In the genomic region with DNA sequence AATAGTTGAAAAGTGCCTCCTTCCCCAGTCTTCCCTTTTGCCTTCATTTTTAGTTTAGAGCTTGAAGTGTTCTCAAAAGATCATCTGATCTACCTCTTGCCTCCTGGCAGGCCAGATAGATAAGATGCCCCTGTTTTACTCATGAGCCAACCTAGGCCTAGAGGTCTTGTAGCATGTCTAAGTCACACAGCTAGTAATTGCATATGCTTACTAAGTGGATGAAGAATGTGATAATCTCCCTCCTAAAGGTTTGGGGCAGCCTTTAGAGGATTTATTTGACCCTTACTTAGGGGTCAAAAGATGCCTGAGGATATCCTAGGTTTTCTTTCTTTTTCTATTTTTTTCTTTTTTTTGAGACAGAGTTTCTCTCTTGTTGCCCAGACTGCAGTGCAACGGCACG, we compare ENCODE assay signal across 24 cellular contexts. TPM values are rescaled to one million over a fixed set of nuclear protein-coding genes. Genes with fewer than 3 reads are reported as not detected.
DNase-seq lines count a peak whose midpoint lies in the region; ATAC-seq, FAIRE-seq and TF ChIP-seq lines count a peak whose summit lies in the region.
"Had no signal": no experiment of that assay in that cellular context is flagged by ENCODE, and none has a peak within 500 bp of the region (broad histone marks: within the 10 kb centered on the region; RNA-seq: fewer than 3 reads in every experiment).

No MANE protein-coding gene starts in this region.

- no peak overlapping the region for H3K27ac ChIP-seq in MM.1S (ENCODE audit: low read length)
- H3K27ac ChIP-seq in mammary epithelial cell (ENCODE audit: insufficient read depth, low read depth, low read length): peak overlapping the region; percentile 68
- peak overlapping the region; percentile 92 for H3K27ac ChIP-seq in keratinocyte (ENCODE audit: control insufficient read depth, insufficient read depth, low read length)
- H3K27ac ChIP-seq in endodermal cell (ENCODE audit: low read depth, low read length): no peak overlapping the region
- H3K27ac ChIP-seq: heart right ventricle, sigmoid colon, suprapubic skin had no signal

- no peaks in the 10 kb centered on the region for H3K9me3 ChIP-seq in MM.1S (replicated peaks; ENCODE audit: insufficient read depth, low read length)
- H3K9me3 ChIP-seq in mammary epithelial cell (replicated peaks; ENCODE audit: insufficient read depth, low read length): no peaks in the 10 kb centered on the region
- no peaks in the 10 kb centered on the region for H3K9me3 ChIP-seq in keratinocyte (ENCODE audit: control insufficient read depth, low read depth, low read length)
- H3K9me3 ChIP-seq in endodermal cell (ENCODE audit: control insufficient read depth, low read length): no peaks in the 10 kb centered on the region
- H3K9me3 ChIP-seq: esophagus squamous epithelium, HAP-1, heart right ventricle, sigmoid colon, suprapubic skin had no signal

- H3K4me3 Mint-ChIP-seq in Calu3 (ENCODE audit: low read depth, unreplicated experiment): peak overlapping the region; percentile 79
- no peak overlapping the region for H3K4me3 Mint-ChIP-seq in effector memory CD8-positive, alpha-beta T cell
- no peak overlapping the region for H3K4me3 Mint-ChIP-seq in endodermal cell

- peak overlapping the region; percentile 74 for H3K27ac Mint-ChIP-seq in Calu3 (ENCODE audit: unreplicated experiment)
- H3K27ac Mint-ChIP-seq in effector memory CD8-positive, alpha-beta T cell: no peak overlapping the region
- no peak overlapping the region for H3K27ac Mint-ChIP-seq in endodermal cell
- H3K27ac Mint-ChIP-seq: IgD-negative memory B cell had no signal

- intact Hi-C loops in Calu3 (cut with micrococcal nuclease; ENCODE audit: unreplicated experiment) (no loop called here), mammary epithelial cell (cut with micrococcal nuclease) (loop anchor here (1.0 to 5.0 kb wide), 2 partner anchors 55 to 1765 kb away; no protein-coding TSS in a partner anchor)

- TF ChIP-seq CTCF in Calu3 (IDR thresholded peaks at IDR 0.05; ENCODE audit: unreplicated experiment) (no peak), MM.1S (IDR thresholded peaks at IDR 0.05; ENCODE audit: low read length) (no peak), mammary epithelial cell (conservative IDR thresholded peaks at IDR 0.05 in 1 of 2, IDR thresholded peaks at IDR 0.05 in 1 of 2; ENCODE audit: extremely low read depth in 1 of 2, insufficient read depth in 1 of 2, low read depth in 1 of 2, low read length in 2 of 2) (no peak), keratinocyte (optimal IDR thresholded peaks at IDR 0.05 in 1 of 3, IDR thresholded peaks at IDR 0.05 in 1 of 3, conservative IDR thresholded peaks at IDR 0.05 in 1 of 3; ENCODE audit: extremely low read depth in 1 of 3, insufficient read depth in 2 of 3, low read length in 3 of 3) (no peak), endodermal cell (conservative IDR thresholded peaks at IDR 0.05) (no peak)

- H3F3A ChIP-seq in MM.1S (ENCODE audit: insufficient read depth, low read length): 0 out of 2 replicates have a peak, but pooled peaks cover 6% of the 10 kb centered on the region

- H3K4me3 ChIP-seq in MM.1S (ENCODE audit: low read length): 0 out of 2 replicates have a peak overlapping the region, but pooled peaks have one; percentile 82
- peak overlapping the region; percentile 88 to 93 (median 89) for H3K4me3 ChIP-seq in mammary epithelial cell (replicated peaks in 1 of 3; ENCODE audit: insufficient read depth in 1 of 3, low read depth in 2 of 3, low read length in 3 of 3)
- peak overlapping the region; percentile 87 to 96 (median 93) for H3K4me3 ChIP-seq in keratinocyte (ENCODE audit: control insufficient read depth in 2 of 3, extremely low read depth in 1 of 3, insufficient read depth in 2 of 3, low read depth in 1 of 3, low read length in 3 of 3)
- no peak overlapping the region for H3K4me3 ChIP-seq in endodermal cell (ENCODE audit: low read length)
- H3K4me3 ChIP-seq: sigmoid colon had no signal

- 90% methylated on average over 2 of the region's 2 CpGs for WGBS in mammary epithelial cell (ENCODE audit: low coverage, missing lambda C conversion rate)
- 73 to 91% methylated on average over 2 of the region's 2 CpGs for WGBS in endodermal cell (ENCODE audit: insufficient coverage in 1 of 2, insufficient read length in 1 of 2), 2 experiments

- H2AFZ ChIP-seq in MM.1S (ENCODE audit: low read length): no peak overlapping the region
- no peak overlapping the region for H2AFZ ChIP-seq in mammary epithelial cell (ENCODE audit: low read depth, low read length)
- H2AFZ ChIP-seq in keratinocyte (ENCODE audit: control insufficient read depth, low read length): no peak overlapping the region

- no peak for ATAC-seq in GM18907 (IDR thresholded peaks at IDR 0.05; ENCODE audit: unreplicated experiment)
- no peak for ATAC-seq in effector memory CD8-positive, alpha-beta T cell (replicated peaks)
- ATAC-seq: activated CD4-positive, CD25-positive, alpha-beta regulatory T cell treated with anti-CD3 and anti-CD28 coated beads, Interleukin-2, amount 50 U/mL, for 24 hours; heart right ventricle; left colon had no signal

- H3K79me2 ChIP-seq in MM.1S (ENCODE audit: low read length) (no peaks in the 10 kb centered on the region), mammary epithelial cell (ENCODE audit: insufficient read depth, low read length) (peaks cover 60% of the 10 kb centered on the region), keratinocyte (ENCODE audit: control insufficient read depth, insufficient read depth, low read length) (peaks cover 44% of the 10 kb centered on the region)

- H4K20me1 ChIP-seq in MM.1S (ENCODE audit: insufficient read depth, low read length) (no peaks in the 10 kb centered on the region), mammary epithelial cell (ENCODE audit: insufficient read depth, low read length) (no peaks in the 10 kb centered on the region), keratinocyte (ENCODE audit: control insufficient read depth, extremely low read depth, insufficient read depth, low read length) (no peaks in the 10 kb centered on the region)

- no peaks in the 10 kb centered on the region for H3K9me1 ChIP-seq in keratinocyte (ENCODE audit: control insufficient read depth, extremely low read depth, insufficient read depth, low read length)

- no TSS peak for BruUV-seq in Calu3 (replicated peaks; lab: Mats Ljungman, UMichigan)
- BruUV-seq in mammary epithelial cell (replicated peaks; lab: Mats Ljungman, UMichigan): no TSS peak

- H3K9ac ChIP-seq in MM.1S (ENCODE audit: low read length) (no peak overlapping the region), mammary epithelial cell (ENCODE audit: insufficient read depth, low read length) (peak overlapping the region; percentile 36), keratinocyte (ENCODE audit: control insufficient read depth, extremely low read depth, insufficient read depth, low read length) (peak overlapping the region; percentile 96), endodermal cell (ENCODE audit: extremely low read depth, low read length, poor library complexity, severe bottlenecking) (no peak overlapping the region)

- H3K4me1 Mint-ChIP-seq in Calu3 (ENCODE audit: low read depth, unreplicated experiment): peaks cover 24% of the 10 kb centered on the region
- H3K4me1 Mint-ChIP-seq in effector memory CD8-positive, alpha-beta T cell (ENCODE audit: low read depth in 2 of 2): peaks cover 16 to 17% of the 10 kb centered on the region in 2 donors
- peaks cover 27% of the 10 kb centered on the region for H3K4me1 Mint-ChIP-seq in endodermal cell

- H3K9me2 ChIP-seq in MM.1S (replicated peaks; ENCODE audit: insufficient read depth, low read length): no peaks in the 10 kb centered on the region

- H3K27me3 Mint-ChIP-seq in Calu3 (ENCODE audit: unreplicated experiment) (no peaks in the 10 kb centered on the region), endodermal cell (ENCODE audit: insufficient read depth) (peaks cover 93% of the 10 kb centered on the region)
- H3K27me3 Mint-ChIP-seq in effector memory CD8-positive, alpha-beta T cell: peaks cover 21 to 34% of the 10 kb centered on the region in 2 donors

- no peak for FAIRE-seq in keratinocyte (lab: Jason Lieb, UNC)
- FAIRE-seq: colon, G401.6 had no signal

- in situ Hi-C loops in mammary epithelial cell (cut with MboI; ENCODE audit: low sequenced_read_pairs in 2 of 2): loop anchor here in 1 of 2 donors (10.0 kb wide), 1 partner anchor 52 kb away; no protein-coding TSS in a partner anchor

- peaks cover 61% of the 10 kb centered on the region for H3K36me3 Mint-ChIP-seq in Calu3 (ENCODE audit: insufficient read depth, unreplicated experiment)
- no peaks in the 10 kb centered on the region for H3K36me3 Mint-ChIP-seq in effector memory CD8-positive, alpha-beta T cell (ENCODE audit: insufficient read depth)
- H3K36me3 Mint-ChIP-seq in endodermal cell (ENCODE audit: low read depth): no peaks in the 10 kb centered on the region

- H3K4me2 ChIP-seq in MM.1S (ENCODE audit: low read depth, low read length) (peak overlapping the region; percentile 100; the same call in 1 of the 2 replicates), mammary epithelial cell (ENCODE audit: insufficient read depth, low read depth, low read length) (peak overlapping the region; percentile 79), keratinocyte (ENCODE audit: control insufficient read depth, extremely low read depth, insufficient read depth, low read depth, low read length) (peak overlapping the region; percentile 91)

- H3K27me3 ChIP-seq in MM.1S (replicated peaks; ENCODE audit: insufficient read depth, low read length): no peaks in the 10 kb centered on the region
- H3K27me3 ChIP-seq in mammary epithelial cell (ENCODE audit: insufficient read depth, low read length): no peaks in the 10 kb centered on the region
- no peaks in the 10 kb centered on the region for H3K27me3 ChIP-seq in keratinocyte (ENCODE audit: control insufficient read depth, extremely low read depth, insufficient read depth, low read length)
- H3K27me3 ChIP-seq in endodermal cell (ENCODE audit: control insufficient read depth, insufficient read depth, low read length, poor library complexity, severe bottlenecking): peaks cover 66% of the 10 kb centered on the region

- CTCF ChIA-PET in Calu3 (lab: Charles Lee): no interaction called here
- CTCF ChIA-PET in mammary epithelial cell (lab: Charles Lee; ENCODE audit: low non-redundant PET): no interaction called here

- dilution Hi-C loops in mammary epithelial cell (cut with HindIII; ENCODE audit: low sequenced_read_pairs) (no loop called here), keratinocyte (cut with MboI; ENCODE audit: extremely low pct_ligation_motif_present, low sequenced_read_pairs) (no loop called here)

- DNase-seq in Calu3 (no peak), MM.1S (no peak), mammary epithelial cell (no peak), keratinocyte (ENCODE audit: low read depth, low spot score) (no peak), NCI-H1105 (lab: John Stamatoyannopoulos, UW) (no peak), endodermal cell (no peak)
- DNase-seq in effector memory CD8-positive, alpha-beta T cell: no peak
- DNase-seq: activated gamma-delta T cell; esophagus squamous epithelium; heart right ventricle; left colon; NK-92 treated with Interleukin-12 subunit alpha and Interleukin-12 subunit beta, amount 100 ng/mL, for 24 hours; Right ventricle myocardium superior; sigmoid colon had no signal

- no peaks in the 10 kb centered on the region for H3K36me3 ChIP-seq in MM.1S (replicated peaks; ENCODE audit: insufficient read depth, low read length)
- H3K36me3 ChIP-seq in mammary epithelial cell (ENCODE audit: insufficient read depth, low read length): peaks cover 4% of the 10 kb centered on the region
- peaks cover 0 to 11% of the 10 kb centered on the region in 2 experiments for H3K36me3 ChIP-seq in keratinocyte (ENCODE audit: control insufficient read depth in 2 of 2, extremely low read depth in 1 of 2, insufficient read depth in 2 of 2, low read length in 2 of 2)
- no peaks in the 10 kb centered on the region for H3K36me3 ChIP-seq in endodermal cell (ENCODE audit: control insufficient read depth, insufficient read depth, low read length)
- H3K36me3 ChIP-seq: esophagus squamous epithelium, HAP-1, heart right ventricle, sigmoid colon, suprapubic skin had no signal

- no peaks in the 10 kb centered on the region for H3K4me1 ChIP-seq in MM.1S (ENCODE audit: low read length)
- peaks cover 24% of the 10 kb centered on the region for H3K4me1 ChIP-seq in mammary epithelial cell (ENCODE audit: insufficient read depth, low read length)
- H3K4me1 ChIP-seq in keratinocyte (ENCODE audit: control insufficient read depth, extremely low read depth, insufficient read depth, low read length): peaks cover 37% of the 10 kb centered on the region
- peaks cover 4% of the 10 kb centered on the region for H3K4me1 ChIP-seq in endodermal cell (ENCODE audit: control insufficient read depth, insufficient read depth, low read length)

- H3K9me3 Mint-ChIP-seq in Calu3 (ENCODE audit: low read depth, unreplicated experiment) (no peaks in the 10 kb centered on the region), endodermal cell (no peaks in the 10 kb centered on the region)
- no peaks in the 10 kb centered on the region for H3K9me3 Mint-ChIP-seq in effector memory CD8-positive, alpha-beta T cell

RNA-seq across cellular contexts. Expression of gene C6orf141, which starts 2.1 kb away (rescaled TPM):
- total RNA-seq in Calu3 (2022): 60.9 and 74.2 TPM in 2 replicates
- total RNA-seq in mammary epithelial cell: 10 to 100 TPM; 22.7 to 39.8 TPM
- 12.1 TPM for polyA plus RNA-seq in mammary epithelial cell
- polyA minus RNA-seq in mammary epithelial cell: 5.4 TPM
- polyA plus RNA-seq in keratinocyte: 20.7 to 59.1 TPM (median 51.6 TPM) in 3 replicates
- polyA plus RNA-seq in keratinocyte (2011; ENCODE audit: low read depth): 15.4 TPM
- 7.9 and 16.5 TPM in 2 replicates for polyA plus RNA-seq in keratinocyte (2011; cell fraction: cytosol; rRNA removed)
- 165 and 203 TPM in 2 replicates for polyA plus RNA-seq in keratinocyte (2011; cell fraction: nucleus; rRNA removed)
- polyA plus RNA-seq in keratinocyte (2012; ENCODE audit: low replicate concordance): 14.2 and 26.9 TPM in 2 replicates
- 4.2 to 23.0 TPM (median 14.0 TPM) in 3 replicates for polyA minus RNA-seq in keratinocyte
- polyA minus RNA-seq in keratinocyte (2011; cell fraction: cytosol; rRNA and poly(A)+ RNA removed): 2.5 TPM
- 25.9 and 38.6 TPM in 2 replicates for polyA minus RNA-seq in keratinocyte (2011; cell fraction: nucleus; rRNA and poly(A)+ RNA removed)
- total RNA-seq in endodermal cell: 1 to 10 TPM in 1 of 2 donors, under 1 TPM in 1; 0.81 to 1.7 TPM
- 6.7 TPM for polyA plus RNA-seq in endodermal cell (2013, experiment 1 of 2)
- 9.1 TPM for polyA plus RNA-seq in endodermal cell (2013, experiment 2 of 2)
- total RNA-seq: osteocyte, Right ventricle myocardium superior had no signal
- polyA plus RNA-seq: IgD-negative memory B cell had no signal

RNA-seq across cellular contexts. Expression of gene GLYATL3, which starts 52.9 kb away (rescaled TPM):
- total RNA-seq in Calu3 (2022): not detected in 2 replicates
- total RNA-seq in mammary epithelial cell: not detected
- polyA plus RNA-seq in mammary epithelial cell: not detected
- not detected for polyA minus RNA-seq in mammary epithelial cell
- not detected in 3 replicates for polyA plus RNA-seq in keratinocyte
- not detected for polyA plus RNA-seq in keratinocyte (2011; ENCODE audit: low read depth)
- polyA plus RNA-seq in keratinocyte (2011; cell fraction: cytosol; rRNA removed): not detected in 2 replicates
- polyA plus RNA-seq in keratinocyte (2011; cell fraction: nucleus; rRNA removed): not detected in 2 replicates
- not detected in 2 replicates for polyA plus RNA-seq in keratinocyte (2012; ENCODE audit: low replicate concordance)
- 0.93 TPM in 1 of 3 replicates, not detected in the others for polyA minus RNA-seq in keratinocyte
- polyA minus RNA-seq in keratinocyte (2011; cell fraction: cytosol; rRNA and poly(A)+ RNA removed): not detected
- not detected in 2 replicates for polyA minus RNA-seq in keratinocyte (2011; cell fraction: nucleus; rRNA and poly(A)+ RNA removed)
- not detected for total RNA-seq in endodermal cell
- polyA plus RNA-seq in endodermal cell (2013, experiment 1 of 2): not detected
- not detected for polyA plus RNA-seq in endodermal cell (2013, experiment 2 of 2)
- total RNA-seq: esophagus squamous epithelium; heart right ventricle; mucosa of gallbladder; osteocyte; Right ventricle myocardium superior; sigmoid colon; suprapubic skin; T-helper 2 cell treated with Interferon-gamma antibody and Interleukin-4, amounts not matched to agents 100 ng/mL and 5 ng/mL, for 36 hours had no signal
- polyA plus RNA-seq: heart right ventricle, IgD-negative memory B cell had no signal

Comparison
In these comparisons a context has a peak if more than half of its experiments do, and no peak if none do; other contexts are left out.
1. H3K27ac ChIP-seq: peak in mammary epithelial cell (single experiment) and keratinocyte (single experiment); none in MM.1S (single experiment) and endodermal cell (single experiment).
2. H3K9ac ChIP-seq: peak in mammary epithelial cell (single experiment) and keratinocyte (single experiment); none in MM.1S (single experiment) and endodermal cell (single experiment).
3. RNA of gene C6orf141, which starts 2.1 kb away (total RNA-seq): 60.9 to 74.2 TPM in Calu3 and 22.7 to 39.8 TPM in mammary epithelial cell; 0.81 to 1.7 TPM in endodermal cell; every median in the first group is over 4 times any median in the second.
4. Peak in every context shown above with its lines, with median percentiles within 50 percentile points of each other: H3K4me2 ChIP-seq.